Comparison of ENCODE assay signal across 8 cellular contexts in the genomic region with DNA sequence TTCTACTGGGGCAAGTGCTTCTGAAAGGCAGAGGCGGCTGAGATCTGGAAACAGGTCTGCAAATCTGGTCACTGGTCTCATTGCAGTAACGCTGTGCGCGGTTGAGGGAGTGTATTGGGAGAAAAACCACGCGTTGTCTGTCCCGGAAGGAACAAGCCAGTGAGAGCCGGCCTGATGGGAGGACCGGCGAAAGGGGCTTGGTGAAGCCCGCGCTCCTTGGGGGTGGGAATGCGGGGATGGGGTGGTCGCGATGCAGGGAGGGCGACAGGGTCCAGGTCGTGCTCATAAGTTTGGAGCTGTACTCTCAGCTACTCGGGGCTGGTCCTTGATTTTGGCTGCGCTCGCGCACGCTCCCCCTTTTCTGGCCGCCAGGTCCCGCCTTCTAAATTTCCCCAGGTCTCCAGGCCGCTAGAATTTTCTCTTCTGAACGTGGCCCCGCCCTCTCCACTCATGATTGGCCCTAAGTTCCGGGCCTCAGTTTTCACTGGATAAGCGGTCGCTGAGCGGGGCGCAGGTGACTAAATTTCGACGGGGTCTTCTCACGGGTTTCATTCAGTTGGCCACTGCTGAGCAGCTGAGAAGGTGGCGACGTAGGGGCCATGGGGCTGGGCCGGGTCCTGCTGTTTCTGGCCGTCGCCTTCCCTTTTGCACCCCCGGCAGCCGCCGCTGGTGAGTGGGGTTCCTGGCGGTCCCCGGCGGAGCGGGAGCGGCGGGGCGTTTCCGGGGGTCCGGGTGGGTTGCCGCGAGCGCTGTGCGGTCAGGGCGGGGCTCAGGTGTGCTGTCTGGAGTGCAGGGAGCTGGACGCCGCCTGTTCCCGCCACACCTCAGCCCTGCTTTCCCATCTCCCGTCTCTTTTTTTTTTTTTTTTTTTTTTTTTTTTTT. TPM values are rescaled to one million over a fixed set of nuclear protein-coding genes. Genes with fewer than 3 reads are reported as not detected.
DNase-seq lines count a peak whose midpoint lies in the region; ATAC-seq and TF ChIP-seq lines count a peak whose summit lies in the region.

A gene (plus strand): TSS at position 551 of the 882 bp plus-strand sequence. CDS start 49 bp downstream, at position 600.

- CTCF ChIA-PET in mammary epithelial cell (lab: Charles Lee; ENCODE audit: low non-redundant PET) = no interaction called here

- no peaks in the 10 kb centered on the region for H3K9me3 ChIP-seq in mammary epithelial cell (replicated peaks; ENCODE audit: insufficient read depth, low read length)

- dilution Hi-C loops in mammary epithelial cell (cut with HindIII; ENCODE audit: low sequenced_read_pairs) = no loop called here

- WGBS in mammary epithelial cell (ENCODE audit: low coverage, missing lambda C conversion rate) = 8% methylated on average over 18 of the region's 61 CpGs

- peaks cover 64% of the 10 kb centered on the region for H3K79me2 ChIP-seq in mammary epithelial cell (ENCODE audit: insufficient read depth, low read length)

- in situ Hi-C loops in mammary epithelial cell (cut with MboI; ENCODE audit: low sequenced_read_pairs in 2 of 2) = no loop called here

- no TSS peak for BruUV-seq in mammary epithelial cell (replicated peaks; lab: Mats Ljungman, UMichigan)

- H3K9ac ChIP-seq in mammary epithelial cell (ENCODE audit: insufficient read depth, low read length) = peak within 1 kb of the TSS; percentile 41

- H3K27me3 ChIP-seq in mammary epithelial cell (ENCODE audit: insufficient read depth, low read length) = no peaks in the 10 kb centered on the region

- peak; percentile 50 for ATAC-seq in GM21737 (IDR thresholded peaks at IDR 0.05; ENCODE audit: unreplicated experiment)

- H3K4me1 ChIP-seq in mammary epithelial cell (ENCODE audit: insufficient read depth, low read length) = peaks cover 16% of the 10 kb centered on the region

- no peaks in the 10 kb centered on the region for H3K36me3 ChIP-seq in mammary epithelial cell (ENCODE audit: insufficient read depth, low read length)

- no peaks in the 10 kb centered on the region for H4K20me1 ChIP-seq in mammary epithelial cell (ENCODE audit: insufficient read depth, low read length)

- TF ChIP-seq CTCF in WI38 (IDR thresholded peaks at IDR 0.05; ENCODE audit: low read depth, low read length) = no peak
- no peak for TF ChIP-seq CTCF in mammary epithelial cell (conservative IDR thresholded peaks at IDR 0.05 in 1 of 2, IDR thresholded peaks at IDR 0.05 in 1 of 2; ENCODE audit: extremely low read depth in 1 of 2, insufficient read depth in 1 of 2, low read depth in 1 of 2, low read length in 2 of 2)

- no peak within 1 kb of the TSS for H3K27ac ChIP-seq in mammary epithelial cell (ENCODE audit: insufficient read depth, low read depth, low read length)

- H3K4me2 ChIP-seq in mammary epithelial cell (ENCODE audit: insufficient read depth, low read depth, low read length) = peak within 1 kb of the TSS; percentile 81

- intact Hi-C loops in mammary epithelial cell (cut with micrococcal nuclease) = no loop called here

- H2AFZ ChIP-seq in mammary epithelial cell (ENCODE audit: low read depth, low read length) = peak within 1 kb of the TSS; percentile 80

- H3K4me3 ChIP-seq in WI38 (ENCODE audit: low read depth, low read length) (peak within 1 kb of the TSS; percentile 65), mammary epithelial cell (replicated peaks in 1 of 3; ENCODE audit: insufficient read depth in 1 of 3, low read depth in 2 of 3, low read length in 3 of 3) (peak within 1 kb of the TSS; percentile 52 to 70 (median 54))

- peak; percentile 58 for DNase-seq in DMS153 (lab: John Stamatoyannopoulos, UW)
- peak; percentile 35 for DNase-seq in MV-4-11 (lab: John Stamatoyannopoulos, UW)
- DNase-seq in mammary epithelial cell = peak; percentile 82
- DNase-seq in iPS-NIHi7 (ENCODE audit: extremely low spot score) = peak; percentile 70
- DNase-seq in stimulated activated CD4-positive, alpha-beta T cell treated with anti-CD3 and anti-CD28 coated beads, Interleukin-12 subunit alpha, Interleukin-12 subunit beta, amount 100 ng/mL, for 4 hours = peak; percentile 81
- DNase-seq in NCI-H187 (lab: John Stamatoyannopoulos, UW) = no peak

RNA-seq across cellular contexts. Expression of the gene that starts here (rescaled TPM):
- total RNA-seq in mammary epithelial cell = 1 to 10 TPM; 1.3 to 5.3 TPM
- 24.7 TPM for polyA plus RNA-seq in mammary epithelial cell
- 21.3 TPM for polyA minus RNA-seq in mammary epithelial cell

Comparison
In these comparisons a context has a peak if more than half of its experiments do, and no peak if none do; other contexts are left out.
1. DNase-seq: peak in DMS153 (single experiment), MV-4-11 (single experiment), mammary epithelial cell (single experiment), iPS-NIHi7 (single experiment) and stimulated activated CD4-positive, alpha-beta T cell treated with anti-CD3 and anti-CD28 coated beads, Interleukin-12 subunit alpha, Interleukin-12 subunit beta, amount 100 ng/mL, for 4 hours (single experiment); none in NCI-H187 (0 of 2).